ENCODE assay signal across 30 cellular contexts in the genomic region with DNA sequence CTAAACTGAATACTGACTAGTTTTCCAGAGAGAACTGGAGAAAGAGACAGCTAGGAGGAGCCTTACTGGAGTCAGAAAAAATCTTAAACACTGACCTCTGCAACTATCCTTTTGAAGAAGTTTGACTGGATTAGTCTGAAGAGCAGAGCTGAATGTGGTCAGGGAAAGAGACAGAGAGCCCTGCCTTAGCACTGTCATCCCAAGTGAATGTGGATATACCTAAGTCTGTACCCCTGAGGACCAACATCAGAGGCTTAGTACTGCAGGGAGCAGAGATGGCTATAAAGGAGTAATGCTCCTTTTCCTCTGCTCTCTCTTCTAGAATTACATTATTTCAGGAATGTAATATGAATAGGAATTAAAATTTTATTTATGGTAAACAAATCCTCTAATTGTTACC.
"Had no signal": no experiment of that assay in that cellular context is flagged by ENCODE, and none has a peak within 500 bp of the region (broad histone marks: within the 10 kb centered on the region; RNA-seq: fewer than 3 reads in every experiment).

No MANE protein-coding gene starts in this region.

- H3K4me3 Mint-ChIP-seq: activated CD4-positive, alpha-beta memory T cell treated with anti-CD3 and anti-CD28 coated beads, Interleukin-2, amount 10 ng/mL, durations not matched to agents 7 days and 5 days; activated CD4-positive, alpha-beta T cell treated with anti-CD3 and anti-CD28 coated beads, Interleukin-2, amount 10 ng/mL, durations not matched to agents 7 days and 5 days; activated naive CD4-positive, alpha-beta T cell treated with anti-CD3 and anti-CD28 coated beads, Interleukin-2, amount 10 ng/mL, durations not matched to agents 7 days and 5 days; activated naive CD8-positive, alpha-beta T cell treated with anti-CD3 and anti-CD28 coated beads, Interleukin-2, amount 10 ng/mL, durations not matched to agents 7 days and 5 days; activated T-cell treated with anti-CD3 and anti-CD28 coated beads, Interleukin-2, amount 50 U/mL, for 24 hours; activated T-cell treated with anti-CD3 and anti-CD28 coated beads, Interleukin-2, amount 50 U/mL, for 72 hours; brain; T-helper 17 cell; T-helper 2 cell treated with Interferon-gamma antibody and Interleukin-4, amounts not matched to agents 5 μg/mL and 100 μg/mL, for 36 hours had no signal

- H3K27ac Mint-ChIP-seq: activated CD4-positive, alpha-beta memory T cell treated with anti-CD3 and anti-CD28 coated beads, Interleukin-2, amount 10 ng/mL, durations not matched to agents 7 days and 5 days; activated CD4-positive, alpha-beta T cell treated with anti-CD3 and anti-CD28 coated beads, Interleukin-2, amount 10 ng/mL, durations not matched to agents 7 days and 5 days; activated naive CD4-positive, alpha-beta T cell treated with anti-CD3 and anti-CD28 coated beads, Interleukin-2, amount 10 ng/mL, durations not matched to agents 7 days and 5 days; activated naive CD4-positive, alpha-beta T cell treated with anti-CD3 and anti-CD28 coated beads, Interleukin-2, amount 50 U/mL, for 72 hours; activated naive CD8-positive, alpha-beta T cell treated with anti-CD3 and anti-CD28 coated beads, Interleukin-2, amount 10 ng/mL, durations not matched to agents 7 days and 5 days; activated T-cell treated with anti-CD3 and anti-CD28 coated beads, Interleukin-2, amount 50 U/mL, for 24 hours; activated T-cell treated with anti-CD3 and anti-CD28 coated beads, Interleukin-2, amount 50 U/mL, for 72 hours; brain; T-helper 17 cell; T-helper 2 cell treated with Interferon-gamma antibody and Interleukin-4, amounts not matched to agents 5 μg/mL and 100 μg/mL, for 36 hours had no signal

- H3K4me3 ChIP-seq: ascending aorta, breast epithelium, cardiac muscle cell, colonic mucosa, esophagus squamous epithelium, gastroesophageal sphincter had no signal

- H3K27me3 ChIP-seq: ascending aorta, breast epithelium, cardiac muscle cell, colonic mucosa, esophagus squamous epithelium, gastroesophageal sphincter had no signal

- H3K27me3 Mint-ChIP-seq: activated CD4-positive, alpha-beta memory T cell treated with anti-CD3 and anti-CD28 coated beads, Interleukin-2, amount 10 ng/mL, durations not matched to agents 7 days and 5 days; activated naive CD4-positive, alpha-beta T cell treated with anti-CD3 and anti-CD28 coated beads, Interleukin-2, amount 10 ng/mL, durations not matched to agents 7 days and 5 days; activated naive CD8-positive, alpha-beta T cell treated with anti-CD3 and anti-CD28 coated beads, Interleukin-2, amount 10 ng/mL, durations not matched to agents 7 days and 5 days; activated T-cell treated with anti-CD3 and anti-CD28 coated beads, Interleukin-2, amount 50 U/mL, for 24 hours; brain; T-helper 17 cell had no signal

- FAIRE-seq: endometrium, endothelial cell of umbilical vein had no signal

- H3K36me3 ChIP-seq: ascending aorta, breast epithelium, cardiac muscle cell, colonic mucosa, esophagus squamous epithelium, gastroesophageal sphincter had no signal

- H3K9me3 Mint-ChIP-seq: activated CD4-positive, alpha-beta memory T cell treated with anti-CD3 and anti-CD28 coated beads, Interleukin-2, amount 10 ng/mL, durations not matched to agents 7 days and 5 days; activated CD4-positive, alpha-beta T cell treated with anti-CD3 and anti-CD28 coated beads, Interleukin-2, amount 10 ng/mL, durations not matched to agents 7 days and 5 days; activated naive CD4-positive, alpha-beta T cell treated with anti-CD3 and anti-CD28 coated beads, Interleukin-2, amount 10 ng/mL, durations not matched to agents 7 days and 5 days; activated naive CD4-positive, alpha-beta T cell treated with anti-CD3 and anti-CD28 coated beads, Interleukin-2, amount 50 U/mL, for 72 hours; activated naive CD8-positive, alpha-beta T cell treated with anti-CD3 and anti-CD28 coated beads, Interleukin-2, amount 10 ng/mL, durations not matched to agents 7 days and 5 days; activated T-cell treated with anti-CD3 and anti-CD28 coated beads, Interleukin-2, amount 50 U/mL, for 24 hours; activated T-cell treated with anti-CD3 and anti-CD28 coated beads, Interleukin-2, amount 50 U/mL, for 72 hours; T-helper 2 cell treated with Interferon-gamma antibody and Interleukin-4, amounts not matched to agents 5 μg/mL and 100 μg/mL, for 36 hours had no signal

- H3K9me3 ChIP-seq: ascending aorta, breast epithelium, colonic mucosa, esophagus squamous epithelium, gastroesophageal sphincter had no signal

- H3K27ac ChIP-seq: ascending aorta, breast epithelium, cardiac muscle cell, colonic mucosa, epithelial cell of prostate, esophagus squamous epithelium, gastroesophageal sphincter had no signal

- H3K4me1 Mint-ChIP-seq: activated CD4-positive, alpha-beta memory T cell treated with anti-CD3 and anti-CD28 coated beads, Interleukin-2, amount 10 ng/mL, durations not matched to agents 7 days and 5 days; activated CD4-positive, alpha-beta T cell treated with anti-CD3 and anti-CD28 coated beads, Interleukin-2, amount 10 ng/mL, durations not matched to agents 7 days and 5 days; activated naive CD4-positive, alpha-beta T cell treated with anti-CD3 and anti-CD28 coated beads, Interleukin-2, amount 10 ng/mL, durations not matched to agents 7 days and 5 days; activated naive CD8-positive, alpha-beta T cell treated with anti-CD3 and anti-CD28 coated beads, Interleukin-2, amount 10 ng/mL, durations not matched to agents 7 days and 5 days; brain; T-helper 17 cell had no signal

- ATAC-seq: activated naive CD4-positive, alpha-beta T cell treated with anti-CD3 and anti-CD28 coated beads, Interleukin-2, amount 50 U/mL, for 72 hours; activated T-cell treated with anti-CD3 and anti-CD28 coated beads, Interleukin-2, amount 50 U/mL, for 72 hours; gastroesophageal sphincter; T-helper 17 cell had no signal

- DNase-seq: activated CD4-positive, alpha-beta memory T cell treated with anti-CD3 and anti-CD28 coated beads, Interleukin-2, amount 10 ng/mL, durations not matched to agents 7 days and 5 days; activated CD4-positive, alpha-beta T cell treated with anti-CD3 and anti-CD28 coated beads for 1 hour; activated CD4-positive, alpha-beta T cell treated with anti-CD3 and anti-CD28 coated beads for 4 hours; activated CD4-positive, alpha-beta T cell treated with anti-CD3 and anti-CD28 coated beads, Interleukin-2, amount 10 ng/mL, durations not matched to agents 7 days and 5 days; activated CD4-positive, alpha-beta T cell treated with anti-CD3 and anti-CD28 coated beads, Interleukin-2, amount 50 U/mL, for 4 hours; activated CD8-positive, alpha-beta memory T cell treated with anti-CD3 and anti-CD28 coated beads, Interleukin-2, amount 50 U/mL, for 48 hours; activated gamma-delta T cell; activated naive CD4-positive, alpha-beta T cell; activated naive CD4-positive, alpha-beta T cell treated with anti-CD3 and anti-CD28 coated beads, Interleukin-2, amount 10 ng/mL, durations not matched to agents 7 days and 5 days; activated naive CD8-positive, alpha-beta T cell treated with anti-CD3 and anti-CD28 coated beads, Interleukin-2, amount 10 ng/mL, durations not matched to agents 7 days and 5 days; activated T-cell treated with anti-CD3 and anti-CD28 coated beads for 4 hours; activated T-cell treated with anti-CD3 and anti-CD28 coated beads, Interleukin-2, amount 50 U/mL, for 24 hours; activated T-cell treated with anti-CD3 and anti-CD28 coated beads, Interleukin-2, amount 50 U/mL, for 72 hours; central memory CD4-positive, alpha-beta T cell; cerebellar nuclear complex; colonic mucosa; effector CD8-positive, alpha-beta T cell; esophagus squamous epithelium; foreskin melanocyte; T-helper 17 cell had no signal

- H3K4me1 ChIP-seq: ascending aorta, breast epithelium, colonic mucosa, esophagus squamous epithelium, gastroesophageal sphincter had no signal

- H3K36me3 Mint-ChIP-seq: activated naive CD4-positive, alpha-beta T cell treated with anti-CD3 and anti-CD28 coated beads, Interleukin-2, amount 10 ng/mL, durations not matched to agents 7 days and 5 days; activated naive CD4-positive, alpha-beta T cell treated with anti-CD3 and anti-CD28 coated beads, Interleukin-2, amount 50 U/mL, for 72 hours; activated naive CD8-positive, alpha-beta T cell treated with anti-CD3 and anti-CD28 coated beads, Interleukin-2, amount 10 ng/mL, durations not matched to agents 7 days and 5 days; brain had no signal
